8 cellular contexts compared by ENCODE assay signal in the genomic region with DNA sequence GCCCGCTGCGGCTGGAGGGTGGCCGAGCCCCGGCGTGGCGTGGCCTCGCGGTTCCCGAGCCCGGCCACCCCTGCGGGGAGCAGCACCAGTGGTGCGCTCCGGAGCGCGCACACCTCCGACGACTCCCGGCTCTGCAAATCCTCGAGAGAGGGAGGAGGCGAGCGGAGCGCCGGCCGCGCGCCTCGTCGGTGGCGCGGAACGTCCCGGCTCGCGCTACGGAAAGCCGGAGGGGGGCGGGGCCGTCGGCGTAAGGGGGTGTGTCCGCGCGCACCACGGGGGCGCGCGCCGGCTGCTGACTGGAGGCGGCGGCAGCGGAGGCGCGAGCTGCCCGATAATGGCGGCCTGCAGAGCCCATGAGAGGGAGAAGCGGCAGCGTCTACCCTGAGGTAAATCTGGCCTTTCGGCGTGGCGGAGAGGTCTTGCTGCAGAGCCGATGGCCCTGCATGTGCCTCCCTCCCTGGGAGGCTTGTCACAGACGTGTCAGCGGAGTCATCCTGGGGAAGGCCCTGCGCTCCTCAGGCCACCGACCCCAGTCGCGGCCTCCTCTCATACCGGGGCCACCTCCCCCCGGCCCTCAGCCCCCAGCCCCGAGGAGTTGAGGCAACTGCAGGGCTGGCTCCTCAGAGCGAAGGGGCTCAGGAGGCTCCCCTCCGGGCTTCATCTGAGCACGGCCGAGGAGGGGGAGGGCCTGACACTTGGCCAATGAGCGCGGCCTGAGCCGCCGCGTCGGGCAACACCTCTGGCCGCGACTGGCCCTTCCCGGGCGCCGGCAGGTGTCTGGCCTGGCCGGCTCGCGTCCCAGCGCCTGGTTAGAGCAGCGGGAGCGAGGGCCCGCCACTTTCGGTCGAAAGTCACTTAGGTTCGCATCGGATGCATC. TPM values are rescaled to one million over a fixed set of nuclear protein-coding genes. Genes with fewer than 3 reads are reported as not detected.
DNase-seq lines count a peak whose midpoint lies in the region; ATAC-seq and TF ChIP-seq lines count a peak whose summit lies in the region.

A gene (plus strand): TSS at position 295 of the 877 bp plus-strand sequence. CDS start 2,485 bp downstream, outside the sequence.

- H3K36me3 ChIP-seq in right lobe of liver: peaks cover 0 to 7% (median 0%) of the 10 kb centered on the region in 4 donors

- peak within 1 kb of the TSS; percentile 96 for H3K27ac ChIP-seq in C4-2B
- peak within 1 kb of the TSS; percentile 86 to 97 (median 89) for H3K27ac ChIP-seq in right lobe of liver

- ATAC-seq in GM19438 (IDR thresholded peaks at IDR 0.05; ENCODE audit: low read depth, unreplicated experiment) (peak; percentile 65), HG03571 (IDR thresholded peaks at IDR 0.05; ENCODE audit: unreplicated experiment) (peak; percentile 61), right lobe of liver (peak; percentile 82 to 89 (median 85))

- H3K4me3 ChIP-seq in right lobe of liver: peak within 1 kb of the TSS; percentile 100

- peaks cover 10% of the 10 kb centered on the region for H3K4me1 Mint-ChIP-seq in dendritic cell treated with granulocyte-macrophage colony-stimulating factor and Interleukin-4, amounts not matched to agents 40 ng/mL and 50 ng/mL, for 4 days (ENCODE audit: low read depth)

- intact Hi-C loops in dendritic cell treated with granulocyte-macrophage colony-stimulating factor and Interleukin-4, amounts not matched to agents 40 ng/mL and 50 ng/mL, for 4 days (cut with micrococcal nuclease): loop anchor here (2.0 kb wide), 1 partner anchor 15 kb away; no protein-coding TSS in a partner anchor
- intact Hi-C loops in right lobe of liver (cut with DNase I): no loop called here

- peak within 1 kb of the TSS; percentile 88 for H3K27ac Mint-ChIP-seq in dendritic cell treated with granulocyte-macrophage colony-stimulating factor and Interleukin-4, amounts not matched to agents 40 ng/mL and 50 ng/mL, for 4 days

- TF ChIP-seq CTCF in C4-2B (conservative IDR thresholded peaks at IDR 0.05) (no peak), right lobe of liver (IDR thresholded peaks at IDR 0.05) (no peak)

- peaks cover 5 to 45% (median 17%) of the 10 kb centered on the region in 4 donors for H3K4me1 ChIP-seq in right lobe of liver

- WGBS in right lobe of liver (ENCODE audit: insufficient coverage, low coverage, low lambda C conversion rate, missing lambda C conversion rate): 0% methylated on average over 11 of the region's 96 CpGs

- H3K9me3 ChIP-seq in right lobe of liver: no peaks in the 10 kb centered on the region

- DNase-seq in NCI-H774 (lab: John Stamatoyannopoulos, UW) (peak; percentile 79), right lobe of liver (peak; percentile 95 to 96 (median 95))
- peak; percentile 91 for DNase-seq in activated CD4-positive, alpha-beta T cell treated with anti-CD3 and anti-CD28 coated beads, Interleukin-2, amount 50 U/mL, for 4 hours
- peak; percentile 95 for DNase-seq in stimulated activated CD4-positive, alpha-beta T cell treated with anti-CD3 and anti-CD28 coated beads, Interleukin-4, amount 100 ng/mL, for 1 hour

- TF ChIP-seq POLR2A in right lobe of liver (IDR thresholded peaks at IDR 0.05): peak; percentile 63

- H3K27me3 ChIP-seq in right lobe of liver: no peaks in the 10 kb centered on the region

- peak within 1 kb of the TSS; percentile 95 for H3K4me3 Mint-ChIP-seq in dendritic cell treated with granulocyte-macrophage colony-stimulating factor and Interleukin-4, amounts not matched to agents 40 ng/mL and 50 ng/mL, for 4 days

- H3K27me3 Mint-ChIP-seq in dendritic cell treated with granulocyte-macrophage colony-stimulating factor and Interleukin-4, amounts not matched to agents 40 ng/mL and 50 ng/mL, for 4 days: no peaks in the 10 kb centered on the region

- H3K36me3 Mint-ChIP-seq in dendritic cell treated with granulocyte-macrophage colony-stimulating factor and Interleukin-4, amounts not matched to agents 40 ng/mL and 50 ng/mL, for 4 days (ENCODE audit: low read depth): peaks cover 49% of the 10 kb centered on the region

- no peaks in the 10 kb centered on the region for H3K9me3 Mint-ChIP-seq in dendritic cell treated with granulocyte-macrophage colony-stimulating factor and Interleukin-4, amounts not matched to agents 40 ng/mL and 50 ng/mL, for 4 days

RNA-seq across cellular contexts. Expression of the gene that starts here (rescaled TPM):
- total RNA-seq in right lobe of liver: 1 to 10 TPM; 3.8 to 7.5 (median 5.1) TPM

Comparison
In these comparisons a context has a peak if more than half of its experiments do, and no peak if none do; other contexts are left out.
1. Peak in every context shown above with its lines: DNase-seq, ATAC-seq, H3K4me3 ChIP-seq and H3K27ac ChIP-seq.